In genomic region chr14:53109688-53110041, GRCh38 we compare ENCODE assay signal across 10 cellular contexts.
DNase-seq lines count a peak whose midpoint lies in the region; ATAC-seq and TF ChIP-seq lines count a peak whose summit lies in the region.
"Had no signal": no experiment of that assay in that cellular context is flagged by ENCODE, and none has a peak within 500 bp of the region (broad histone marks: within the 10 kb centered on the region; RNA-seq: fewer than 3 reads in every experiment).

No MANE protein-coding gene starts in this region.

- H4K20me1 ChIP-seq in DND-41 (ENCODE audit: insufficient read depth, low read length): 0 out of 2 replicates have a peak, but pooled peaks cover 3% of the 10 kb centered on the region

- peaks cover 4% of the 10 kb centered on the region for H3K9me3 ChIP-seq in DND-41 (ENCODE audit: insufficient read depth, low read length, severe bottlenecking)

- no peak for DNase-seq in DND-41
- DNase-seq in NB4 (ENCODE audit: low read depth): peak; percentile 4
- no peak for DNase-seq in stimulated activated CD4-positive, alpha-beta T cell treated with anti-CD3 and anti-CD28 coated beads, Interleukin-15, amount 100 ng/mL, for 24 hours
- no peak for DNase-seq in NCI-H2171 (lab: John Stamatoyannopoulos, UW)
- no peak for DNase-seq in GDM1 (lab: John Stamatoyannopoulos, UW)
- no peak for DNase-seq in NCI-H526 (lab: John Stamatoyannopoulos, UW)
- DNase-seq: NCI-H345 had no signal

- no peaks in the 10 kb centered on the region; the same call in 1 of the 2 replicates for H3K36me3 ChIP-seq in DND-41 (ENCODE audit: insufficient read depth, low read length)
- H3K36me3 ChIP-seq: tibial nerve had no signal

- no peaks in the 10 kb centered on the region for H3K27me3 ChIP-seq in DND-41 (ENCODE audit: insufficient read depth, low read length, poor library complexity)
- H3K27me3 ChIP-seq: tibial nerve had no signal

- peak overlapping the region; percentile 81 for H3K4me2 ChIP-seq in DND-41 (ENCODE audit: insufficient read depth, low read length)

- peaks cover 88% of the 10 kb centered on the region for H3K79me2 ChIP-seq in DND-41 (ENCODE audit: insufficient read depth, low read length)

- ATAC-seq in DND-41 (ENCODE audit: insufficient read depth, low read depth) (no peak), GM19351 (IDR thresholded peaks at IDR 0.05; ENCODE audit: unreplicated experiment) (peak; percentile 33), HG02938 (IDR thresholded peaks at IDR 0.05; ENCODE audit: unreplicated experiment) (peak; percentile 37)

- TF ChIP-seq CTCF in DND-41 (IDR thresholded peaks at IDR 0.05; ENCODE audit: borderline replicate concordance, extremely low read depth, low read length, poor library complexity, severe bottlenecking) (no peak), NB4 (IDR thresholded peaks at IDR 0.05; ENCODE audit: low read depth, low read length) (no peak)

- peak overlapping the region; percentile 67; the same call in 1 of the 2 replicates for H2AFZ ChIP-seq in DND-41 (ENCODE audit: low read depth, low read length)

- TF ChIP-seq POLR2A in NB4 (IDR thresholded peaks at IDR 0.05; ENCODE audit: extremely low read depth, insufficient read length): no peak

- peak overlapping the region; percentile 96 for H3K27ac ChIP-seq in DND-41 (ENCODE audit: low read length)

- H3K4me3 ChIP-seq in DND-41 (ENCODE audit: low read depth in 1 of 2, low read length in 2 of 2) (peak overlapping the region in 1 of 2 experiments; percentile 59; a peak in 3 of 4 replicates), NB4 (ENCODE audit: low read depth, low read length) (no peak overlapping the region)

- H3K4me1 ChIP-seq in DND-41 (ENCODE audit: insufficient read depth, low read length): peaks cover 61% of the 10 kb centered on the region
- H3K4me1 ChIP-seq: tibial nerve had no signal

- peak overlapping the region; percentile 75 for H3K9ac ChIP-seq in DND-41 (ENCODE audit: low read depth, low read length)
